ENCODE assay signal across 19 cellular contexts in the genomic region with DNA sequence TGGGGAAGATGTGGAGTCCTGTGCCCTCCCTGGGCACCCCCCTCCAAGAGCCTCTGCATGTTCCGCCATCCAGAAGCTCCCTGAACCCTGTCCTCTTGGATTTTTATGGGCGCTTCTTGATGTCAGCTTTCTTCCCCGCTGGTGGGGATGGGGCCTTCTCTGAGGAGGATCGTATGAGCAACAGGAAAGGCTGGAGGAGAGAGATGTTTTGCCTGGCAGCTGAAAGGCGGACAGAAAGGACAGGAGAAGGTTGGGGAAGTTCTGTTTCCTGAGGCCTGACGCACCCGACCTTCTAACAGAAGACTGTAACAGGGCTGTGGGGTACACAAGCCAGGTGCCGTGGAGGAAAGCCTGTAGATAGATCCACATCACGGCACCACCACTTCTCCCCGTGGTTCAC.
DNase-seq lines count a peak whose midpoint lies in the region; ATAC-seq, FAIRE-seq and TF ChIP-seq lines count a peak whose summit lies in the region.
"Had no signal": no experiment of that assay in that cellular context is flagged by ENCODE, and none has a peak within 500 bp of the region (broad histone marks: within the 10 kb centered on the region; RNA-seq: fewer than 3 reads in every experiment).

No MANE protein-coding gene starts in this region.

- no peaks in the 10 kb centered on the region for H3K27me3 ChIP-seq in thyroid gland

- 88 to 89% methylated on average over 10 of the region's 10 CpGs for WGBS in thyroid gland, 2 donors

- no peak overlapping the region for H3K4me3 ChIP-seq in thyroid gland (replicated peaks in 1 of 3)

- H3K36me3 ChIP-seq in thyroid gland = no peaks in the 10 kb centered on the region

- no peaks in the 10 kb centered on the region for H3K9me3 Mint-ChIP-seq in activated T-cell treated with anti-CD3 and anti-CD28 coated beads, Interleukin-2, amount 50 U/mL, for 24 hours
- H3K9me3 Mint-ChIP-seq in activated T-cell treated with anti-CD3 and anti-CD28 coated beads, Interleukin-2, amount 50 U/mL, for 4 hours = no peaks in the 10 kb centered on the region
- H3K9me3 Mint-ChIP-seq in endothelial cell (ENCODE audit: unreplicated experiment) = no peaks in the 10 kb centered on the region

- H3K27me3 Mint-ChIP-seq in activated T-cell treated with anti-CD3 and anti-CD28 coated beads, Interleukin-2, amount 50 U/mL, for 24 hours = no peaks in the 10 kb centered on the region
- H3K27me3 Mint-ChIP-seq in activated T-cell treated with anti-CD3 and anti-CD28 coated beads, Interleukin-2, amount 50 U/mL, for 4 hours (ENCODE audit: low read depth) = no peaks in the 10 kb centered on the region
- peaks cover 14% of the 10 kb centered on the region for H3K27me3 Mint-ChIP-seq in endothelial cell (ENCODE audit: unreplicated experiment)
- H3K27me3 Mint-ChIP-seq: CD4-positive, alpha-beta memory T cell had no signal

- ATAC-seq in activated T-cell treated with anti-CD3 and anti-CD28 coated beads, Interleukin-2, amount 50 U/mL, for 4 hours = no peak
- ATAC-seq: HCT116 had no signal

- intact Hi-C loops in thyroid gland (cut with DNase I) = no loop called here

- POLR2A ChIA-PET in HEK293T (lab: Yijun Ruan, JAX) = no interaction called here

- peaks cover 8% of the 10 kb centered on the region for H3K36me3 Mint-ChIP-seq in activated T-cell treated with anti-CD3 and anti-CD28 coated beads, Interleukin-2, amount 50 U/mL, for 24 hours (ENCODE audit: low read depth)
- H3K36me3 Mint-ChIP-seq in activated T-cell treated with anti-CD3 and anti-CD28 coated beads, Interleukin-2, amount 50 U/mL, for 4 hours (ENCODE audit: insufficient read depth) = peaks cover 7% of the 10 kb centered on the region
- H3K36me3 Mint-ChIP-seq in endothelial cell (ENCODE audit: low read depth, unreplicated experiment) = peaks cover 18% of the 10 kb centered on the region
- H3K36me3 Mint-ChIP-seq: IgD-negative memory B cell had no signal

- H3K9me3 ChIP-seq in thyroid gland = no peaks in the 10 kb centered on the region

- TF ChIP-seq CTCF in endothelial cell (IDR thresholded peaks at IDR 0.05; ENCODE audit: unreplicated experiment) = no peak
- no peak for TF ChIP-seq CTCF in thyroid gland (IDR thresholded peaks at IDR 0.05)

- H3K27ac Mint-ChIP-seq in activated T-cell treated with anti-CD3 and anti-CD28 coated beads, Interleukin-2, amount 50 U/mL, for 24 hours = peak overlapping the region; percentile 79
- H3K27ac Mint-ChIP-seq in endothelial cell (ENCODE audit: unreplicated experiment) = peak overlapping the region; percentile 9

- peaks cover 61% of the 10 kb centered on the region for H3K4me1 Mint-ChIP-seq in activated T-cell treated with anti-CD3 and anti-CD28 coated beads, Interleukin-2, amount 50 U/mL, for 24 hours (ENCODE audit: low read depth)
- H3K4me1 Mint-ChIP-seq in activated T-cell treated with anti-CD3 and anti-CD28 coated beads, Interleukin-2, amount 50 U/mL, for 4 hours (ENCODE audit: low read depth) = peaks cover 45% of the 10 kb centered on the region
- H3K4me1 Mint-ChIP-seq in endothelial cell (ENCODE audit: unreplicated experiment) = peaks cover 28% of the 10 kb centered on the region

- FAIRE-seq in urothelium cell line (lab: Jason Lieb, UNC) = peak; percentile 44
- FAIRE-seq: A204.1, D721Med, GM19239 had no signal

- TF ChIP-seq POLR2A in thyroid gland (IDR thresholded peaks at IDR 0.05) = no peak

- peak; percentile 20 for DNase-seq in activated T-cell treated with anti-CD3 and anti-CD28 coated beads, Interleukin-2, amount 50 U/mL, for 24 hours
- DNase-seq in activated T-cell treated with anti-CD3 and anti-CD28 coated beads, Interleukin-2, amount 50 U/mL, for 4 hours = no peak
- DNase-seq in Kasumi-1 (lab: John Stamatoyannopoulos, UW) (peak; percentile 24 to 27), endothelial cell (ENCODE audit: low spot score) (no peak), urothelium cell line (ENCODE audit: low spot score) (no peak), SW480 (ENCODE audit: low spot score) (no peak), thyroid gland (no peak), HEK293T (ENCODE audit: extremely low spot score) (no peak)
- DNase-seq: CD4-positive, alpha-beta memory T cell; DMS79 treated with DMSO at 0.1 percent for 48 hours; GF-D8; NCI-H1436 treated with DMSO at 0.1 percent for 48 hours; NCI-H2227 treated with DMSO at 0.1 percent for 48 hours; NCI-H526 had no signal

- H3K4me1 ChIP-seq in thyroid gland = peaks cover 6 to 23% of the 10 kb centered on the region in 2 donors

- H3K4me3 Mint-ChIP-seq in activated T-cell treated with anti-CD3 and anti-CD28 coated beads, Interleukin-2, amount 50 U/mL, for 24 hours = no peak overlapping the region
- no peak overlapping the region for H3K4me3 Mint-ChIP-seq in activated T-cell treated with anti-CD3 and anti-CD28 coated beads, Interleukin-2, amount 50 U/mL, for 4 hours
- H3K4me3 Mint-ChIP-seq in endothelial cell (ENCODE audit: unreplicated experiment) = peak overlapping the region; percentile 6
- H3K4me3 Mint-ChIP-seq: IgD-negative memory B cell had no signal

- CTCF ChIA-PET in HEK293T (lab: Yijun Ruan, JAX) = no interaction called here

- H3K27ac ChIP-seq in thyroid gland = no peak overlapping the region

TF ChIP-seq in HEK293T, 16 proteins besides CTCF, POLR2A, EP300 and RAD21:
- TF ChIP-seq L3MBTL2 (conservative IDR thresholded peaks at IDR 0.05) (no peak), TARDBP (IDR thresholded peaks at IDR 0.05) (no peak), LEF1 (IDR thresholded peaks at IDR 0.05; ENCODE audit: borderline replicate concordance) (no peak)

Comparison
In these comparisons a context has a peak if more than half of its experiments do, and no peak if none do; other contexts are left out.
1. DNase-seq: peak in activated T-cell treated with anti-CD3 and anti-CD28 coated beads, Interleukin-2, amount 50 U/mL, for 24 hours (single experiment) and Kasumi-1 (2 of 2); none in activated T-cell treated with anti-CD3 and anti-CD28 coated beads, Interleukin-2, amount 50 U/mL, for 4 hours (single experiment), endothelial cell (single experiment), urothelium cell line (single experiment), SW480 (single experiment), thyroid gland (0 of 2) and HEK293T (single experiment).